1 cellular context compared by ENCODE assay signal in genomic region chr15:49155110-49155833, GRCh38.
TF ChIP-seq lines count a peak whose summit lies in the region.

TSS of gene COPS2 (minus strand) at chr15:49155599. CDS start at chr15:49155578, 21 bp downstream.

TF ChIP-seq in GM12878, 131 proteins besides CTCF, POLR2A, EP300 and RAD21 (continued from another document and continues in another):
- TF ChIP-seq MLLT1 (IDR thresholded peaks at IDR 0.05) (0 out of 2 replicates have a peak, but pooled peaks have one; percentile 39), SUPT20H (IDR thresholded peaks at IDR 0.05; ENCODE audit: borderline replicate concordance, control insufficient read depth, low read depth, low read length) (no peak), CREB1 (IDR thresholded peaks at IDR 0.05; ENCODE audit: low read depth) (peak; percentile 88), MEF2A (IDR thresholded peaks at IDR 0.05; ENCODE audit: insufficient read depth, low read depth, low read length) (peak; percentile 75; the same call in 1 of the 2 replicates), IRF5 (IDR thresholded peaks at IDR 0.05; ENCODE audit: borderline replicate concordance) (no peak), HDAC6 (IDR thresholded peaks at IDR 0.05; ENCODE audit: unreplicated experiment) (no peak), CHD1 (IDR thresholded peaks at IDR 0.05; ENCODE audit: low read depth, low read length) (no peak), NR2F1 (conservative IDR thresholded peaks at IDR 0.05) (no peak), ZBTB11 (CRISPR knock-in tag; IDR thresholded peaks at IDR 0.05) (peak; percentile 98), KLF5 (IDR thresholded peaks at IDR 0.05; ENCODE audit: partially characterized antibody) (no peak), BRCA1 (IDR thresholded peaks at IDR 0.05; ENCODE audit: low read depth, low read length) (no peak), TBL1XR1 (IDR thresholded peaks at IDR 0.05; ENCODE audit: low read depth, low read length) (peak; percentile 75), DPF2 (IDR thresholded peaks at IDR 0.05) (0 out of 2 replicates have a peak, but pooled peaks have one; percentile 38), SMARCA5 (IDR thresholded peaks at IDR 0.05) (peak; percentile 70; the same call in 1 of the 2 replicates), HDAC2 (IDR thresholded peaks at IDR 0.05) (no peak), GABPA (IDR thresholded peaks at IDR 0.05; ENCODE audit: low read depth) (peak; percentile 100), IRF3 (IDR thresholded peaks at IDR 0.05) (no peak; the same call in 1 of the 2 replicates), USF1 (IDR thresholded peaks at IDR 0.05; ENCODE audit: borderline replicate concordance, extremely low read length, insufficient read depth, low read depth, low read length) (no peak), NFYA (IDR thresholded peaks at IDR 0.05; ENCODE audit: borderline replicate concordance, low read depth, low read length) (no peak), SP1 (IDR thresholded peaks at IDR 0.05; ENCODE audit: low read depth, low read length) (peak; percentile 76), NFIC (IDR thresholded peaks at IDR 0.05; ENCODE audit: low read depth, low read length) (no peak), MTA3 (IDR thresholded peaks at IDR 0.05; ENCODE audit: borderline replicate concordance, low read length) (no peak), PRDM15 (CRISPR knock-in tag; IDR thresholded peaks at IDR 0.05) (no peak), ATF3 (IDR thresholded peaks at IDR 0.05; ENCODE audit: borderline replicate concordance, extremely low read depth, low read depth, low read length) (no peak), TCF3 (IDR thresholded peaks at IDR 0.05; ENCODE audit: borderline replicate concordance, insufficient read depth, low read depth, low read length) (no peak), E2F4 (IDR thresholded peaks at IDR 0.05; ENCODE audit: low read depth, low read length) (no peak), SUZ12 (IDR thresholded peaks at IDR 0.05; ENCODE audit: unreplicated experiment) (no peak), E2F8 (IDR thresholded peaks at IDR 0.05; ENCODE audit: low read depth, partially characterized antibody) (peak; percentile 95), CBX5 (IDR thresholded peaks at IDR 0.05; ENCODE audit: low read depth) (peak; percentile 91; the same call in 1 of the 2 replicates), CREM (IDR thresholded peaks at IDR 0.05; ENCODE audit: low read depth) (peak; percentile 87), BACH1 (IDR thresholded peaks at IDR 0.05; ENCODE audit: borderline replicate concordance) (peak; percentile 58; the same call in 1 of the 2 replicates), SIX5 (IDR thresholded peaks at IDR 0.05; ENCODE audit: low read depth, low read length, severe bottlenecking) (peak; percentile 80), JUND (IDR thresholded peaks at IDR 0.05; ENCODE audit: low read depth, low read length) (no peak), TCF7 (IDR thresholded peaks at IDR 0.05; ENCODE audit: borderline replicate concordance) (peak; percentile 73; the same call in 1 of the 2 replicates), RAD51 (IDR thresholded peaks at IDR 0.05) (no peak), ZNF592 (IDR thresholded peaks at IDR 0.05) (no peak), KAT2A (conservative IDR thresholded peaks at IDR 0.05; ENCODE audit: control insufficient read depth, low read depth, low read length) (no peak), EED (IDR thresholded peaks at IDR 0.05; ENCODE audit: low read depth) (no peak), RFX5 (IDR thresholded peaks at IDR 0.05; ENCODE audit: low read depth, low read length) (no peak)
